ENCODE assay signal across 23 cellular contexts in the genomic region with DNA sequence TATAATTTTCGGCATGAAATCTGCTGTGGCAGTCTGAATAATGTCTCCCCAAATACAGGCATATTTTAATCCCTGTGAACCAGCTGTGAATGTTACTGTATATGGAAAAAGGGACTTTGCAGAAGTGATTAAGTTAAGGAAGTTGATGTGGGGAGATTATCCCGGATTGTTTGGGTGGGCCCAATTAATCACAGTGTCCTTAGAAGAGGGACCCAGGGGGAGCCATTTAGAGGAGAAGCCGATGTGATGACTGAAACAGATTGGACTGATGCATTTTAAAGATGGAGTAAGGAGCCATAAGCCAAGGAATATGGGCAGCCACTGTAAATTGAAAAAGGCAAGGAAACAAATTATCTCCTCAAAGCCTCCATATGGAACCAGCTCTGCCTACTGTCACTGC.
DNase-seq lines count a peak whose midpoint lies in the region; ATAC-seq, FAIRE-seq and TF ChIP-seq lines count a peak whose summit lies in the region.
"Had no signal": no experiment of that assay in that cellular context is flagged by ENCODE, and none has a peak within 500 bp of the region (broad histone marks: within the 10 kb centered on the region; RNA-seq: fewer than 3 reads in every experiment).

No MANE protein-coding gene starts in this region.

- no peaks in the 10 kb centered on the region for H3K9me3 ChIP-seq in CD4-positive, alpha-beta T cell (ENCODE audit: control insufficient read depth, low read length)
- no peaks in the 10 kb centered on the region for H3K9me3 ChIP-seq in spleen
- H3K9me3 ChIP-seq: BLaER1 had no signal

- H3K27ac ChIP-seq in CD4-positive, alpha-beta T cell (ENCODE audit: low read depth, low read length): no peak overlapping the region
- no peak overlapping the region for H3K27ac ChIP-seq in spleen
- H3K27ac ChIP-seq: 22Rv1, BLaER1 had no signal

- peaks cover 66% of the 10 kb centered on the region for H3K4me1 Mint-ChIP-seq in CD4-positive, alpha-beta T cell (ENCODE audit: low read depth)
- peaks cover 35 to 49% (median 42%) of the 10 kb centered on the region in 3 donors for H3K4me1 Mint-ChIP-seq in T-cell
- H3K4me1 Mint-ChIP-seq: B cell had no signal

- no peak for TF ChIP-seq CTCF in CD4-positive, alpha-beta T cell (IDR thresholded peaks at IDR 0.05)
- TF ChIP-seq CTCF in D721Med (IDR thresholded peaks at IDR 0.05; ENCODE audit: insufficient read depth, missing control alignments): no peak
- TF ChIP-seq CTCF in spleen (IDR thresholded peaks at IDR 0.05 in 8 of 11, conservative IDR thresholded peaks at IDR 0.05 in 3 of 11): no peak

- CTCF ChIA-PET in CD4-positive, alpha-beta T cell (lab: Charles Lee): interaction anchor here (1.4 kb wide), 1 partner anchor 17 kb away, joined by 4 read pairs; no protein-coding TSS in a partner anchor
- CTCF ChIA-PET in T-cell (lab: Charles Lee): interaction anchor here in 1 of 2 donors (1.3 kb wide), 1 partner anchor 21 kb away, joined by 4 read pairs; no protein-coding TSS in a partner anchor

- no peaks in the 10 kb centered on the region for H3K27me3 Mint-ChIP-seq in CD4-positive, alpha-beta T cell
- H3K27me3 Mint-ChIP-seq in T-cell: no peaks in the 10 kb centered on the region
- H3K27me3 Mint-ChIP-seq: B cell; CD4-positive, CD25-positive, alpha-beta regulatory T cell had no signal

- no peaks in the 10 kb centered on the region for H3K9me3 Mint-ChIP-seq in CD4-positive, alpha-beta T cell
- H3K9me3 Mint-ChIP-seq in T-cell: no peaks in the 10 kb centered on the region
- H3K9me3 Mint-ChIP-seq: CD4-positive, CD25-positive, alpha-beta regulatory T cell; GM23338; H9 had no signal

- TF ChIP-seq POLR2A in spleen (IDR thresholded peaks at IDR 0.05): no peak

- H3K4me3 Mint-ChIP-seq in CD4-positive, alpha-beta T cell: no peak overlapping the region
- H3K4me3 Mint-ChIP-seq in T-cell: no peak overlapping the region
- H3K4me3 Mint-ChIP-seq: B cell; CD4-positive, CD25-positive, alpha-beta regulatory T cell; GM23338; H9 had no signal

- 83 to 93% (median 91%) methylated on average over 3 of the region's 3 CpGs for WGBS in spleen, 5 donors

- POLR2A ChIA-PET in CD4-positive, alpha-beta T cell (lab: Charles Lee): no interaction called here
- POLR2A ChIA-PET in T-cell (lab: Charles Lee): no interaction called here

- FAIRE-seq in D721Med (lab: Jason Lieb, UNC): peak; percentile 93
- FAIRE-seq: A204.1, GM12878 had no signal

- H3K27ac Mint-ChIP-seq in CD4-positive, alpha-beta T cell: peak overlapping the region; percentile 15
- H3K27ac Mint-ChIP-seq in T-cell: peak overlapping the region; percentile 17 to 48
- H3K27ac Mint-ChIP-seq: B cell, GM23338 had no signal

- peaks cover 91% of the 10 kb centered on the region for H3K36me3 Mint-ChIP-seq in CD4-positive, alpha-beta T cell (ENCODE audit: low read depth)
- H3K36me3 Mint-ChIP-seq in T-cell: peaks cover 66% of the 10 kb centered on the region

- no peak for DNase-seq in CD4-positive, alpha-beta T cell
- DNase-seq in D721Med (ENCODE audit: insufficient read length, low spot score) (no peak), NCI-H524 treated with DMSO at 0.1 percent for 48 hours (lab: John Stamatoyannopoulos, UW) (peak; percentile 67), T-cell (no peak), NCI-H2196 (lab: John Stamatoyannopoulos, UW; ENCODE audit: unreplicated experiment) (no peak), NCI-H2107 treated with DMSO at 0.1 percent for 48 hours (lab: John Stamatoyannopoulos, UW; ENCODE audit: unreplicated experiment) (no peak), spleen (no peak)
- no peak for DNase-seq in stimulated activated CD4-positive, alpha-beta T cell treated with anti-CD3 and anti-CD28 coated beads, Interleukin-4, amount 100 ng/mL, for 24 hours
- DNase-seq: Calu3; CD4-positive, CD25-positive, alpha-beta regulatory T cell; COR-L47; DMS 273 treated with DMSO at 0.1 percent for 48 hours; DMS79; EL; GDM1; H9 had no signal

- H3K4me1 ChIP-seq in spleen: no peaks in the 10 kb centered on the region

- H3K27me3 ChIP-seq in CD4-positive, alpha-beta T cell (ENCODE audit: control insufficient read depth, insufficient read depth, low read length): no peaks in the 10 kb centered on the region
- H3K27me3 ChIP-seq in spleen (replicated peaks in 1 of 7): no peaks in the 10 kb centered on the region
- H3K27me3 ChIP-seq: BLaER1 had no signal

- ATAC-seq in CD4-positive, alpha-beta T cell (ENCODE audit: poor library complexity): no peak
- ATAC-seq in T-cell (replicated peaks in 1 of 4): no peak
- ATAC-seq: GM12878, GM23338, HCT116 had no signal

- H3K4me3 ChIP-seq in spleen: no peak overlapping the region
- H3K4me3 ChIP-seq: BLaER1, GM12878, GM23338 had no signal

- H3K36me3 ChIP-seq in spleen: peaks cover 0 to 50% (median 1%) of the 10 kb centered on the region in 6 donors

- intact Hi-C loops in CD4-positive, alpha-beta T cell (cut with DNase I, micrococcal nuclease): loop anchor here in 1 of 2 experiments (5.0 kb wide), 1 partner anchor 254 kb away; no protein-coding TSS in a partner anchor
- intact Hi-C loops in spleen (cut with DNase I; ENCODE audit: low total_unique reads): no loop called here
